ENCODE assay signal across 1 cellular context in genomic region chr17:67245073-67245693, GRCh38.
TF ChIP-seq lines count a peak whose summit lies in the region.

A gene with protein sequence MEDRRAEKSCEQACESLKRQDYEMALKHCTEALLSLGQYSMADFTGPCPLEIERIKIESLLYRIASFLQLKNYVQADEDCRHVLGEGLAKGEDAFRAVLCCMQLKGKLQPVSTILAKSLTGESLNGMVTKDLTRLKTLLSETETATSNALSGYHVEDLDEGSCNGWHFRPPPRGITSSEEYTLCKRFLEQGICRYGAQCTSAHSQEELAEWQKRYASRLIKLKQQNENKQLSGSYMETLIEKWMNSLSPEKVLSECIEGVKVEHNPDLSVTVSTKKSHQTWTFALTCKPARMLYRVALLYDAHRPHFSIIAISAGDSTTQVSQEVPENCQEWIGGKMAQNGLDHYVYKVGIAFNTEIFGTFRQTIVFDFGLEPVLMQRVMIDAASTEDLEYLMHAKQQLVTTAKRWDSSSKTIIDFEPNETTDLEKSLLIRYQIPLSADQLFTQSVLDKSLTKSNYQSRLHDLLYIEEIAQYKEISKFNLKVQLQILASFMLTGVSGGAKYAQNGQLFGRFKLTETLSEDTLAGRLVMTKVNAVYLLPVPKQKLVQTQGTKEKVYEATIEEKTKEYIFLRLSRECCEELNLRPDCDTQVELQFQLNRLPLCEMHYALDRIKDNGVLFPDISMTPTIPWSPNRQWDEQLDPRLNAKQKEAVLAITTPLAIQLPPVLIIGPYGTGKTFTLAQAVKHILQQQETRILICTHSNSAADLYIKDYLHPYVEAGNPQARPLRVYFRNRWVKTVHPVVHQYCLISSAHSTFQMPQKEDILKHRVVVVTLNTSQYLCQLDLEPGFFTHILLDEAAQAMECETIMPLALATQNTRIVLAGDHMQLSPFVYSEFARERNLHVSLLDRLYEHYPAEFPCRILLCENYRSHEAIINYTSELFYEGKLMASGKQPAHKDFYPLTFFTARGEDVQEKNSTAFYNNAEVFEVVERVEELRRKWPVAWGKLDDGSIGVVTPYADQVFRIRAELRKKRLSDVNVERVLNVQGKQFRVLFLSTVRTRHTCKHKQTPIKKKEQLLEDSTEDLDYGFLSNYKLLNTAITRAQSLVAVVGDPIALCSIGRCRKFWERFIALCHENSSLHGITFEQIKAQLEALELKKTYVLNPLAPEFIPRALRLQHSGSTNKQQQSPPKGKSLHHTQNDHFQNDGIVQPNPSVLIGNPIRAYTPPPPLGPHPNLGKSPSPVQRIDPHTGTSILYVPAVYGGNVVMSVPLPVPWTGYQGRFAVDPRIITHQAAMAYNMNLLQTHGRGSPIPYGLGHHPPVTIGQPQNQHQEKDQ (N-terminal part only) (minus strand): TSS chr17:67245196. CDS start chr17:67218804, 26,392 bp downstream.

TF ChIP-seq in HepG2, 621 proteins besides CTCF, POLR2A, EP300 and RAD21 (continued from another document and continues in another):
- no peak for TF ChIP-seq SRSF9 (IDR thresholded peaks at IDR 0.05; ENCODE audit: borderline replicate concordance, insufficient read depth, low read depth, low read length, poor library complexity, severe bottlenecking)
- 0 out of 2 replicates have a peak, but pooled peaks have one; percentile 19 for TF ChIP-seq SP140L (CRISPR knock-in tag; IDR thresholded peaks at IDR 0.05; ENCODE audit: borderline replicate concordance)
- no peak for TF ChIP-seq ZNF557 (CRISPR knock-in tag; IDR thresholded peaks at IDR 0.05)
- TF ChIP-seq ZNF235 (CRISPR knock-in tag; IDR thresholded peaks at IDR 0.05; ENCODE audit: borderline replicate concordance): no peak
- TF ChIP-seq HNF4A (CRISPR knock-in tag; IDR thresholded peaks at IDR 0.05): no peak; the same call in 1 of the 2 replicates
- TF ChIP-seq, protein P1, sequence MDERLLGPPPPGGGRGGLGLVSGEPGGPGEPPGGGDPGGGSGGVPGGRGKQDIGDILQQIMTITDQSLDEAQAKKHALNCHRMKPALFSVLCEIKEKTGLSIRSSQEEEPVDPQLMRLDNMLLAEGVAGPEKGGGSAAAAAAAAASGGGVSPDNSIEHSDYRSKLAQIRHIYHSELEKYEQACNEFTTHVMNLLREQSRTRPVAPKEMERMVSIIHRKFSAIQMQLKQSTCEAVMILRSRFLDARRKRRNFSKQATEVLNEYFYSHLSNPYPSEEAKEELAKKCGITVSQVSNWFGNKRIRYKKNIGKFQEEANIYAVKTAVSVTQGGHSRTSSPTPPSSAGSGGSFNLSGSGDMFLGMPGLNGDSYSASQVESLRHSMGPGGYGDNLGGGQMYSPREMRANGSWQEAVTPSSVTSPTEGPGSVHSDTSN (CRISPR knock-in tag; IDR thresholded peaks at IDR 0.05): no peak
- no peak; the same call in 1 of the 2 replicates for TF ChIP-seq FOSL2 (CRISPR knock-in tag; IDR thresholded peaks at IDR 0.05)
- no peak for TF ChIP-seq TRIM24 (CRISPR knock-in tag; IDR thresholded peaks at IDR 0.05)
- no peak for TF ChIP-seq GTF2F1 (IDR thresholded peaks at IDR 0.05; ENCODE audit: low read length)
- TF ChIP-seq PHF21A (CRISPR knock-in tag; IDR thresholded peaks at IDR 0.05): peak; percentile 5; the same call in 1 of the 2 replicates
- no peak for TF ChIP-seq CBFB (CRISPR knock-in tag; IDR thresholded peaks at IDR 0.05)
- TF ChIP-seq GLI4 (CRISPR knock-in tag; IDR thresholded peaks at IDR 0.05; ENCODE audit: borderline replicate concordance): peak; percentile 76; the same call in 1 of the 2 replicates
- peak; percentile 85 for TF ChIP-seq ASH2L (IDR thresholded peaks at IDR 0.05; ENCODE audit: insufficient read length, low read depth, low read length)
- no peak for TF ChIP-seq AGO1 (IDR thresholded peaks at IDR 0.05; ENCODE audit: low read depth, low read length, poor library complexity, severe bottlenecking)
- TF ChIP-seq CENPX (CRISPR knock-in tag; IDR thresholded peaks at IDR 0.05): no peak
- TF ChIP-seq REXO4 (CRISPR knock-in tag; IDR thresholded peaks at IDR 0.05; ENCODE audit: borderline replicate concordance): no peak
- TF ChIP-seq SPEN (CRISPR knock-in tag; IDR thresholded peaks at IDR 0.05; ENCODE audit: low read depth): 0 out of 2 replicates have a peak, but pooled peaks have one; percentile 12
- no peak for TF ChIP-seq ZBTB8A (CRISPR knock-in tag; IDR thresholded peaks at IDR 0.05; ENCODE audit: borderline replicate concordance, low read depth)
- TF ChIP-seq, protein P2, sequence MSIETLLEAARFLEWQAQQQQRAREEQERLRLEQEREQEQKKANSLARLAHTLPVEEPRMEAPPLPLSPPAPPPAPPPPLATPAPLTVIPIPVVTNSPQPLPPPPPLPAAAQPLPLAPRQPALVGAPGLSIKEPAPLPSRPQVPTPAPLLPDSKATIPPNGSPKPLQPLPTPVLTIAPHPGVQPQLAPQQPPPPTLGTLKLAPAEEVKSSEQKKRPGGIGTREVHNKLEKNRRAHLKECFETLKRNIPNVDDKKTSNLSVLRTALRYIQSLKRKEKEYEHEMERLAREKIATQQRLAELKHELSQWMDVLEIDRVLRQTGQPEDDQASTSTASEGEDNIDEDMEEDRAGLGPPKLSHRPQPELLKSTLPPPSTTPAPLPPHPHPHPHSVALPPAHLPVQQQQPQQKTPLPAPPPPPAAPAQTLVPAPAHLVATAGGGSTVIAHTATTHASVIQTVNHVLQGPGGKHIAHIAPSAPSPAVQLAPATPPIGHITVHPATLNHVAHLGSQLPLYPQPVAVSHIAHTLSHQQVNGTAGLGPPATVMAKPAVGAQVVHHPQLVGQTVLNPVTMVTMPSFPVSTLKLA (IDR thresholded peaks at IDR 0.05): no peak
- TF ChIP-seq SMYD3 (CRISPR knock-in tag; IDR thresholded peaks at IDR 0.05): no peak
- no peak for TF ChIP-seq BRCA1 (CRISPR knock-in tag; IDR thresholded peaks at IDR 0.05)
- peak; percentile 32; the same call in 1 of the 2 replicates for TF ChIP-seq TFDP2 (CRISPR knock-in tag; IDR thresholded peaks at IDR 0.05)
- TF ChIP-seq ZNF10 (CRISPR knock-in tag; IDR thresholded peaks at IDR 0.05; ENCODE audit: borderline replicate concordance, low read depth): no peak
- TF ChIP-seq ZNF761 (CRISPR knock-in tag; conservative IDR thresholded peaks at IDR 0.05): no peak
- TF ChIP-seq REL (CRISPR knock-in tag; conservative IDR thresholded peaks at IDR 0.05): peak; percentile 69; the same call in 1 of the 2 replicates
- TF ChIP-seq SALL2 (CRISPR knock-in tag; IDR thresholded peaks at IDR 0.05): no peak; the same call in 1 of the 2 replicates
- TF ChIP-seq ATF4 (CRISPR knock-in tag; IDR thresholded peaks at IDR 0.05): no peak
- no peak for TF ChIP-seq ZSCAN12 (CRISPR knock-in tag; IDR thresholded peaks at IDR 0.05)
- no peak for TF ChIP-seq JARID2 (CRISPR knock-in tag; IDR thresholded peaks at IDR 0.05; ENCODE audit: insufficient replicate concordance)
- no peak for TF ChIP-seq RORA (CRISPR knock-in tag; IDR thresholded peaks at IDR 0.05)
- TF ChIP-seq SUZ12 (IDR thresholded peaks at IDR 0.05; ENCODE audit: low read depth, low read length): no peak
- TF ChIP-seq STAT5B (CRISPR knock-in tag; IDR thresholded peaks at IDR 0.05): no peak
- TF ChIP-seq MXD3 (CRISPR knock-in tag; IDR thresholded peaks at IDR 0.05): peak; percentile 73; the same call in 1 of the 2 replicates
- TF ChIP-seq GPN1 (CRISPR knock-in tag; IDR thresholded peaks at IDR 0.05; ENCODE audit: borderline replicate concordance): no peak
- no peak for TF ChIP-seq ZNF451 (CRISPR knock-in tag; IDR thresholded peaks at IDR 0.05)
- TF ChIP-seq ZNF280D (CRISPR knock-in tag; IDR thresholded peaks at IDR 0.05): 0 out of 2 replicates have a peak, but pooled peaks have one; percentile 10
- no peak for TF ChIP-seq ZNF326 (CRISPR knock-in tag; IDR thresholded peaks at IDR 0.05; ENCODE audit: borderline replicate concordance)
- peak; percentile 2; the same call in 1 of the 2 replicates for TF ChIP-seq ZFP82 (CRISPR knock-in tag; IDR thresholded peaks at IDR 0.05; ENCODE audit: borderline replicate concordance)
- TF ChIP-seq PRDM10 (CRISPR knock-in tag; IDR thresholded peaks at IDR 0.05; ENCODE audit: low read depth): no peak
- no peak for TF ChIP-seq FOXP1 (IDR thresholded peaks at IDR 0.05)
- TF ChIP-seq FOXP1 (CRISPR knock-in tag; IDR thresholded peaks at IDR 0.05): no peak
- TF ChIP-seq U2AF2 (IDR thresholded peaks at IDR 0.05; ENCODE audit: low read depth, low read length): no peak
- peak; percentile 68 for TF ChIP-seq POLR2AphosphoS5 (IDR thresholded peaks at IDR 0.05; ENCODE audit: low read depth, low read length)
- no peak for TF ChIP-seq HHEX (CRISPR knock-in tag; IDR thresholded peaks at IDR 0.05)
- TF ChIP-seq ZNF20 (CRISPR knock-in tag; IDR thresholded peaks at IDR 0.05): no peak
- TF ChIP-seq TBX3 (IDR thresholded peaks at IDR 0.05; ENCODE audit: borderline replicate concordance): 0 out of 2 replicates have a peak, but pooled peaks have one; percentile 10
- TF ChIP-seq HOXD1 (CRISPR knock-in tag; IDR thresholded peaks at IDR 0.05): no peak
- no peak for TF ChIP-seq ZNF3 (CRISPR knock-in tag; IDR thresholded peaks at IDR 0.05)
- peak; percentile 40; the same call in 1 of the 2 replicates for TF ChIP-seq NCOR1 (IDR thresholded peaks at IDR 0.05; ENCODE audit: borderline replicate concordance, low read length)
- no peak for TF ChIP-seq SOX13 (IDR thresholded peaks at IDR 0.05)
- TF ChIP-seq SOX13 (CRISPR knock-in tag; conservative IDR thresholded peaks at IDR 0.05 in 1 of 2, IDR thresholded peaks at IDR 0.05 in 1 of 2): peak in 1 of 2 experiments; percentile 97; a peak in 2 of 4 replicates
- peak; percentile 33 for TF ChIP-seq RBM39 (IDR thresholded peaks at IDR 0.05; ENCODE audit: low read depth, low read length, poor library complexity, severe bottlenecking)
